ENCODE assay signal across 10 cellular contexts in the genomic region with DNA sequence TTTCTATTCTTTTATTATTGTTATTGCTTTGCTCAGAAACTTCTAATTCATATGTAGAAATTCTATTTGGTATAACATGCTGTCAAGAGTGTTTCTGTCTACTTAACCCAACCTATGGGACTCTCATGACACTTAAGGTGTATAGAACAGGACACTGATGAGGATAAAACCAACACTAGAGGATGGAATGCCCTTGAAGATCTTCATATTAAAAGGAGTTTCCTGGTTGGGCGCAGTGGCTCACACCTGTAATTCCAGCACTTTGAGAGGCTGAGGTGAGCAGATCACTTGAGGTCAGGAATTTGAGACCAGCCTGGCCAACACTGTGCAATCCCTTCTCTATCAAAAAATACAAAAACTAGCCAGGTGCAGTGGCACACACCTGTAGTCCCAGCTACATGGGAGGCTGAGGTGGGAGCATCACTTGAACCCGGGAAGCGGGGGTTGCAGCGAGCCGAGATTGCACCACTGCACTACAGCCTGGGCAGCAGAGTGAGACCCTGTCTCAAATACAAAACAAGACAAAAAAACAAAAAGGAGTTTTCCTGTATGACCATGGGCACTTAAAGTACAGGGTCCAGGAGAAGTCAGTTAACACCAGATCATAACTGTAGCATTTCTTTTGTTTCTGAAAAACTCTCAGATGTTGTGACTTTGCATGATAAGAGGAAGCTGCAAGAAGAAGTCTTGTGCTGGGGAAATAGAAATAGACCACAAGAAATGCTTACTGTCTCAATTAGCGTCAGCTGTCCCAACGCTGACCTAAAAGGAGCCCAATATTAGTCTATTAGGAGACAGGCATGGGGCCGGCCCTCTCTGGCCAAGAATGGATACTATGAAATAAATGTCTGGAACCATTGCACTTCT. TPM values are rescaled to one million over a fixed set of nuclear protein-coding genes. Genes with fewer than 3 reads are reported as not detected.
A peak's percentile ranks its signal among the peaks of the same experiment; 100 is the strongest.
DNase-seq lines count a peak whose midpoint lies in the region; ATAC-seq and TF ChIP-seq lines count a peak whose summit lies in the region.
"Had no signal": no experiment of that assay in that cellular context is flagged by ENCODE, and none has a peak within 500 bp of the region (broad histone marks: within the 10 kb centered on the region; RNA-seq: fewer than 3 reads in every experiment).

No MANE protein-coding gene starts in this region.

- ATAC-seq in GM19438 (IDR thresholded peaks at IDR 0.05; ENCODE audit: low read depth, unreplicated experiment), result peak; percentile 68
- ATAC-seq in HG03060 (IDR thresholded peaks at IDR 0.05; ENCODE audit: low read depth, unreplicated experiment), result peak; percentile 46

- no peak for DNase-seq in NCI-H774 (lab: John Stamatoyannopoulos, UW)
- DNase-seq in HUDEP-2 (lab: John Stamatoyannopoulos, UW; ENCODE audit: unreplicated experiment in 76 of 76), result no peak
- DNase-seq in MG63, result no peak
- DNase-seq in central memory CD4-positive, alpha-beta T cell, result no peak
- DNase-seq: H9, NCI-H524 treated with DMSO at 0.1 percent for 48 hours had no signal

- H3K9me3 ChIP-seq in SU-DHL-6 (ENCODE audit: insufficient read depth, low read length) (no peaks in the 10 kb centered on the region), MG63 (no peaks in the 10 kb centered on the region)

- no peak overlapping the region for H2AFZ ChIP-seq in SU-DHL-6 (ENCODE audit: low read depth, low read length, severe bottlenecking)

- H3K4me2 ChIP-seq in SU-DHL-6 (ENCODE audit: low read depth, low read length, poor library complexity, severe bottlenecking), result peak overlapping the region; percentile 38

- H3K9ac ChIP-seq in SU-DHL-6 (ENCODE audit: low read length), result no peak overlapping the region

- no peaks in the 10 kb centered on the region for H3K27me3 ChIP-seq in SU-DHL-6 (ENCODE audit: low read length)
- no peaks in the 10 kb centered on the region for H3K27me3 ChIP-seq in MG63

- H3K79me2 ChIP-seq in SU-DHL-6 (ENCODE audit: insufficient read depth, low read length), result no peaks in the 10 kb centered on the region

- no peak for TF ChIP-seq CTCF in SU-DHL-6 (IDR thresholded peaks at IDR 0.05; ENCODE audit: insufficient read depth, low read length, poor library complexity, severe bottlenecking)

- no peak overlapping the region for H3K27ac ChIP-seq in SU-DHL-6 (ENCODE audit: low read depth, low read length)

- H3K4me3 ChIP-seq in GM08714 (ENCODE audit: low read length), result peak overlapping the region; percentile 43; the same call in 1 of the 2 replicates
- H3K4me3 ChIP-seq in SU-DHL-6 (ENCODE audit: insufficient read depth, low read length, poor library complexity, severe bottlenecking), result no peak overlapping the region
- H3K4me3 ChIP-seq in MG63, result no peak overlapping the region

- no peaks in the 10 kb centered on the region for H3K36me3 ChIP-seq in SU-DHL-6 (ENCODE audit: low read length)
- no peaks in the 10 kb centered on the region for H3K36me3 ChIP-seq in MG63

- peaks cover 3% of the 10 kb centered on the region; the same call in 1 of the 2 replicates for H3F3A ChIP-seq in SU-DHL-6 (ENCODE audit: insufficient read depth)

- no peaks in the 10 kb centered on the region for H3K9me2 ChIP-seq in SU-DHL-6 (replicated peaks; ENCODE audit: insufficient read depth, low read length)

- H4K20me1 ChIP-seq in SU-DHL-6 (ENCODE audit: low read depth, low read length), result no peaks in the 10 kb centered on the region

RNA-seq across cellular contexts. Expression of a gene that starts 38.9 kb away (rescaled TPM):
- 10.8 and 14.2 TPM in 2 replicates for total RNA-seq in MG63 (2014; rRNA removed; shearing (Covaris generic); ENCODE audit: low replicate concordance)
